1 cellular context compared by ENCODE assay signal in the genomic region with DNA sequence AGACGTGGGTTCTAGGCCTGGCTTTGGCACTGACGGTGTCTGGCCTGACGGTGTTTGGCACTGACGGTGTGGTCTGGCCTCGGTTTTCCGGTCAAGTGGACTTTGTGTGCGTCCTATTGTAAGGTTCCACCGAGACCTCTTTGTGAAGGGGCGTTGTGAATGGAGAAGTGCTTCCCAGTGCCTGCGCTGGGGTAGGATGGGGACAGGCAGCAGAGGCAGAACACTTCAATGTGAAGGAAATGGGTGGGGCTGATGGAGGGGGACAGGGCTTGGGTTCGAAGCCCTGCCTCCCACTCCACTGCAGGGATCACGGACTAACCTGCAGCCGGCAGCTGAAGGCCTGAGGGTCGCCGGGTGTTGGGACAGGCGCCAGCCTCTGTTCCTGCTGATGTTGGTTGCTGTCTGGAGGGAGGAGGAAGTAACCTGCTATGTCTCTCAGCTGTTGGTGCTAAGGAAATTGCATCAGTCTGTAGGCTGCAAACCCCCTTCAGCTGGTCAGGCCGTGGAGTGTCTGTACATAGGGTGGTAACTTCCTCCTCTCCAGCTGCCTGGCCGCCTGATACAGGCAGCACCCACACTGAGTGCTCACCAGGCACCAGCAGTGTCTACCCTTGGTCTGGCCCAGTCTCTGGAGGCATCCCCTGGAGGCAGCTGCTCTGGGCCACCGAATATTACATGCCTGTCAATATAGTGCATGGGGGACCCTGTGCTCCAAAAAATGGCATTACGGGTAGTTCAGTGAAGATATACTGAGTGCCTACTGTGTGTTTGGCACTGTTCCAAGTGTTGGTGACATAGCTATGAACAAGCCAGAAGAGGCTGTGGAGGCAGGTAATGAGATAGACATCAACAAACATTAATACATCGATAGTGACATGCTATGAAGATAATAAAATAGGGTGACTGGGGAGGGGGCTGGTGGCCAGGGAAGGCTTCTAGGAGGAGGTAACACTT.
A peak's percentile ranks its signal among the peaks of the same experiment; 100 is the strongest.
TF ChIP-seq lines count a peak whose summit lies in the region.

No MANE protein-coding gene starts in this region.

TF ChIP-seq in K562, 482 proteins besides CTCF, POLR2A, EP300 and RAD21 (continued from another document and continues in another):
- TF ChIP-seq, protein P1, sequence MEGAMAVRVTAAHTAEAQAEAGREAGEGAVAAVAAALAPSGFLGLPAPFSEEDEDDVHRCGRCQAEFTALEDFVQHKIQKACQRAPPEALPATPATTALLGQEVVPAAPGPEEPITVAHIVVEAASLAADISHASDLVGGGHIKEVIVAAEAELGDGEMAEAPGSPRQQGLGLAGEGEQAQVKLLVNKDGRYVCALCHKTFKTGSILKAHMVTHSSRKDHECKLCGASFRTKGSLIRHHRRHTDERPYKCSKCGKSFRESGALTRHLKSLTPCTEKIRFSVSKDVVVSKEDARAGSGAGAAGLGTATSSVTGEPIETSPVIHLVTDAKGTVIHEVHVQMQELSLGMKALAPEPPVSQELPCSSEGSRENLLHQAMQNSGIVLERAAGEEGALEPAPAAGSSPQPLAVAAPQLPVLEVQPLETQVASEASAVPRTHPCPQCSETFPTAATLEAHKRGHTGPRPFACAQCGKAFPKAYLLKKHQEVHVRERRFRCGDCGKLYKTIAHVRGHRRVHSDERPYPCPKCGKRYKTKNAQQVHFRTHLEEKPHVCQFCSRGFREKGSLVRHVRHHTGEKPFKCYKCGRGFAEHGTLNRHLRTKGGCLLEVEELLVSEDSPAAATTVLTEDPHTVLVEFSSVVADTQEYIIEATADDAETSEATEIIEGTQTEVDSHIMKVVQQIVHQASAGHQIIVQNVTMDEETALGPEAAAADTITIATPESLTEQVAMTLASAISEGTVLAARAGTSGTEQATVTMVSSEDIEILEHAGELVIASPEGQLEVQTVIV (CRISPR knock-in tag; IDR thresholded peaks at IDR 0.05; ENCODE audit: borderline replicate concordance), result no peak
- TF ChIP-seq ZFP36 (IDR thresholded peaks at IDR 0.05; ENCODE audit: low read depth, low read length, partially characterized antibody), result no peak
- TF ChIP-seq NR2C2 (CRISPR knock-in tag; IDR thresholded peaks at IDR 0.05), result no peak
- peak; percentile 20; the same call in 1 of the 2 replicates for TF ChIP-seq NR2C2 (tag; IDR thresholded peaks at IDR 0.05)
- no peak for TF ChIP-seq NR4A1 (CRISPR knock-in tag; IDR thresholded peaks at IDR 0.05)
- TF ChIP-seq NR4A1 (tag; IDR thresholded peaks at IDR 0.05), result no peak
- no peak for TF ChIP-seq POLR2AphosphoS5 (IDR thresholded peaks at IDR 0.05; ENCODE audit: control insufficient read depth, insufficient read depth, low read depth, low read length)
- TF ChIP-seq ZNF184 (CRISPR knock-in tag; IDR thresholded peaks at IDR 0.05), result no peak
- TF ChIP-seq, protein P2, sequence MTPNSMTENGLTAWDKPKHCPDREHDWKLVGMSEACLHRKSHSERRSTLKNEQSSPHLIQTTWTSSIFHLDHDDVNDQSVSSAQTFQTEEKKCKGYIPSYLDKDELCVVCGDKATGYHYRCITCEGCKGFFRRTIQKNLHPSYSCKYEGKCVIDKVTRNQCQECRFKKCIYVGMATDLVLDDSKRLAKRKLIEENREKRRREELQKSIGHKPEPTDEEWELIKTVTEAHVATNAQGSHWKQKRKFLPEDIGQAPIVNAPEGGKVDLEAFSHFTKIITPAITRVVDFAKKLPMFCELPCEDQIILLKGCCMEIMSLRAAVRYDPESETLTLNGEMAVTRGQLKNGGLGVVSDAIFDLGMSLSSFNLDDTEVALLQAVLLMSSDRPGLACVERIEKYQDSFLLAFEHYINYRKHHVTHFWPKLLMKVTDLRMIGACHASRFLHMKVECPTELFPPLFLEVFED (CRISPR knock-in tag; conservative IDR thresholded peaks at IDR 0.05), result no peak
- TF ChIP-seq, protein P3, sequence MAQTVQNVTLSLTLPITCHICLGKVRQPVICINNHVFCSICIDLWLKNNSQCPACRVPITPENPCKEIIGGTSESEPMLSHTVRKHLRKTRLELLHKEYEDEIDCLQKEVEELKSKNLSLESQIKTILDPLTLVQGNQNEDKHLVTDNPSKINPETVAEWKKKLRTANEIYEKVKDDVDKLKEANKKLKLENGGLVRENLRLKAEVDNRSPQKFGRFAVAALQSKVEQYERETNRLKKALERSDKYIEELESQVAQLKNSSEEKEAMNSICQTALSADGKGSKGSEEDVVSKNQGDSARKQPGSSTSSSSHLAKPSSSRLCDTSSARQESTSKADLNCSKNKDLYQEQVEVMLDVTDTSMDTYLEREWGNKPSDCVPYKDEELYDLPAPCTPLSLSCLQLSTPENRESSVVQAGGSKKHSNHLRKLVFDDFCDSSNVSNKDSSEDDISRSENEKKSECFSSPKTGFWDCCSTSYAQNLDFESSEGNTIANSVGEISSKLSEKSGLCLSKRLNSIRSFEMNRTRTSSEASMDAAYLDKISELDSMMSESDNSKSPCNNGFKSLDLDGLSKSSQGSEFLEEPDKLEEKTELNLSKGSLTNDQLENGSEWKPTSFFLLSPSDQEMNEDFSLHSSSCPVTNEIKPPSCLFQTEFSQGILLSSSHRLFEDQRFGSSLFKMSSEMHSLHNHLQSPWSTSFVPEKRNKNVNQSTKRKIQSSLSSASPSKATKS (CRISPR knock-in tag; IDR thresholded peaks at IDR 0.05), result no peak
- TF ChIP-seq, protein P4, sequence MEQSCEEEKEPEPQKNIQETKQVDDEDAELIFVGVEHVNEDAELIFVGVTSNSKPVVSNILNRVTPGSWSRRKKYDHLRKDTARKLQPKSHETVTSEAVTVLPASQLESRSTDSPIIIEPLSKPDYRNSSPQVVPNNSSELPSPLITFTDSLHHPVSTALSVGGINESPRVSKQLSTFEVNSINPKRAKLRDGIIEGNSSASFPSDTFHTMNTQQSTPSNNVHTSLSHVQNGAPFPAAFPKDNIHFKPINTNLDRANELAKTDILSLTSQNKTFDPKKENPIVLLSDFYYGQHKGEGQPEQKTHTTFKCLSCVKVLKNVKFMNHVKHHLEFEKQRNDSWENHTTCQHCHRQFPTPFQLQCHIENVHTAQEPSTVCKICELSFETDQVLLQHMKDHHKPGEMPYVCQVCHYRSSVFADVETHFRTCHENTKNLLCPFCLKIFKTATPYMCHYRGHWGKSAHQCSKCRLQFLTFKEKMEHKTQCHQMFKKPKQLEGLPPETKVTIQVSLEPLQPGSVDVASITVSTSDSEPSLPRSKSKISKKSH (CRISPR knock-in tag; IDR thresholded peaks at IDR 0.05), result no peak
- TF ChIP-seq, protein P5, sequence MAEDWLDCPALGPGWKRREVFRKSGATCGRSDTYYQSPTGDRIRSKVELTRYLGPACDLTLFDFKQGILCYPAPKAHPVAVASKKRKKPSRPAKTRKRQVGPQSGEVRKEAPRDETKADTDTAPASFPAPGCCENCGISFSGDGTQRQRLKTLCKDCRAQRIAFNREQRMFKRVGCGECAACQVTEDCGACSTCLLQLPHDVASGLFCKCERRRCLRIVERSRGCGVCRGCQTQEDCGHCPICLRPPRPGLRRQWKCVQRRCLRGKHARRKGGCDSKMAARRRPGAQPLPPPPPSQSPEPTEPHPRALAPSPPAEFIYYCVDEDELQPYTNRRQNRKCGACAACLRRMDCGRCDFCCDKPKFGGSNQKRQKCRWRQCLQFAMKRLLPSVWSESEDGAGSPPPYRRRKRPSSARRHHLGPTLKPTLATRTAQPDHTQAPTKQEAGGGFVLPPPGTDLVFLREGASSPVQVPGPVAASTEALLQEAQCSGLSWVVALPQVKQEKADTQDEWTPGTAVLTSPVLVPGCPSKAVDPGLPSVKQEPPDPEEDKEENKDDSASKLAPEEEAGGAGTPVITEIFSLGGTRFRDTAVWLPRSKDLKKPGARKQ (CRISPR knock-in tag; IDR thresholded peaks at IDR 0.05), result no peak
- TF ChIP-seq, protein P6, sequence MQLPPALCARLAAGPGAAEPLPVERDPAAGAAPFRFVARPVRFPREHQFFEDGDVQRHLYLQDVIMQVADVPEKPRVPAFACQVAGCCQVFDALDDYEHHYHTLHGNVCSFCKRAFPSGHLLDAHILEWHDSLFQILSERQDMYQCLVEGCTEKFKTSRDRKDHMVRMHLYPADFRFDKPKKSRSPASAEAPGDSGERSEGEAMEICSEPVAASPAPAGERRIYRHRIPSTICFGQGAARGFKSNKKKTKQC (CRISPR knock-in tag; IDR thresholded peaks at IDR 0.05), result no peak
- peak; percentile 71 for TF ChIP-seq JUND (IDR thresholded peaks at IDR 0.05; ENCODE audit: borderline replicate concordance, low read depth, low read length)
- TF ChIP-seq JUND (tag; IDR thresholded peaks at IDR 0.05; ENCODE audit: borderline replicate concordance, low read depth, low read length), result no peak
- TF ChIP-seq RBM14 (IDR thresholded peaks at IDR 0.05; ENCODE audit: borderline replicate concordance, insufficient read depth, low read depth, low read length), result no peak
- TF ChIP-seq RBM25 (IDR thresholded peaks at IDR 0.05; ENCODE audit: low read depth, low read length, severe bottlenecking), result no peak
- TF ChIP-seq, protein P7, sequence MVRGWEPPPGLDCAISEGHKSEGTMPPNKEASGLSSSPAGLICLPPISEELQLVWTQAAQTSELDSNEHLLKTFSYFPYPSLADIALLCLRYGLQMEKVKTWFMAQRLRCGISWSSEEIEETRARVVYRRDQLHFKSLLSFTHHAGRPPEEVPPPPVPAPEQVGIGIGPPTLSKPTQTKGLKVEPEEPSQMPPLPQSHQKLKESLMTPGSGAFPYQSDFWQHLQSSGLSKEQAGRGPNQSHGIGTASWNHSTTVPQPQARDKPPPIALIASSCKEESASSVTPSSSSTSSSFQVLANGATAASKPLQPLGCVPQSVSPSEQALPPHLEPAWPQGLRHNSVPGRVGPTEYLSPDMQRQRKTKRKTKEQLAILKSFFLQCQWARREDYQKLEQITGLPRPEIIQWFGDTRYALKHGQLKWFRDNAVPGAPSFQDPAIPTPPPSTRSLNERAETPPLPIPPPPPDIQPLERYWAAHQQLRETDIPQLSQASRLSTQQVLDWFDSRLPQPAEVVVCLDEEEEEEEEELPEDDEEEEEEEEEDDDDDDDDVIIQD (CRISPR knock-in tag; IDR thresholded peaks at IDR 0.05), result no peak
- TF ChIP-seq RBFOX2 (IDR thresholded peaks at IDR 0.05; ENCODE audit: low read depth, low read length), result peak; percentile 73
- TF ChIP-seq ZNF324 (CRISPR knock-in tag; IDR thresholded peaks at IDR 0.05), result no peak
- no peak for TF ChIP-seq ZNF41 (CRISPR knock-in tag; conservative IDR thresholded peaks at IDR 0.05)
- TF ChIP-seq KDM4B (IDR thresholded peaks at IDR 0.05; ENCODE audit: borderline replicate concordance in 2 of 2, low read depth in 1 of 2), result no peak
- TF ChIP-seq, protein P8, sequence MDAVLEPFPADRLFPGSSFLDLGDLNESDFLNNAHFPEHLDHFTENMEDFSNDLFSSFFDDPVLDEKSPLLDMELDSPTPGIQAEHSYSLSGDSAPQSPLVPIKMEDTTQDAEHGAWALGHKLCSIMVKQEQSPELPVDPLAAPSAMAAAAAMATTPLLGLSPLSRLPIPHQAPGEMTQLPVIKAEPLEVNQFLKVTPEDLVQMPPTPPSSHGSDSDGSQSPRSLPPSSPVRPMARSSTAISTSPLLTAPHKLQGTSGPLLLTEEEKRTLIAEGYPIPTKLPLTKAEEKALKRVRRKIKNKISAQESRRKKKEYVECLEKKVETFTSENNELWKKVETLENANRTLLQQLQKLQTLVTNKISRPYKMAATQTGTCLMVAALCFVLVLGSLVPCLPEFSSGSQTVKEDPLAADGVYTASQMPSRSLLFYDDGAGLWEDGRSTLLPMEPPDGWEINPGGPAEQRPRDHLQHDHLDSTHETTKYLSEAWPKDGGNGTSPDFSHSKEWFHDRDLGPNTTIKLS (IDR thresholded peaks at IDR 0.05; ENCODE audit: borderline replicate concordance, low read depth), result no peak
- TF ChIP-seq ZNF696 (CRISPR knock-in tag; conservative IDR thresholded peaks at IDR 0.05), result no peak
- 0 out of 2 replicates have a peak, but pooled peaks have one; percentile 19 for TF ChIP-seq NBN (IDR thresholded peaks at IDR 0.05; ENCODE audit: low read depth)
- no peak for TF ChIP-seq THRAP3 (IDR thresholded peaks at IDR 0.05; ENCODE audit: borderline replicate concordance)
- no peak for TF ChIP-seq GTF2F1 (IDR thresholded peaks at IDR 0.05; ENCODE audit: low read depth, low read length)
- TF ChIP-seq TARDBP (IDR thresholded peaks at IDR 0.05), result no peak
- TF ChIP-seq ILF3 (IDR thresholded peaks at IDR 0.05; ENCODE audit: borderline replicate concordance), result no peak
- TF ChIP-seq RB1 (IDR thresholded peaks at IDR 0.05; ENCODE audit: low read depth), result no peak
- TF ChIP-seq NFYB (IDR thresholded peaks at IDR 0.05; ENCODE audit: extremely low read depth, insufficient read length), result no peak
- no peak for TF ChIP-seq WHSC1 (IDR thresholded peaks at IDR 0.05; ENCODE audit: low read length)
- no peak for TF ChIP-seq HMG20A (CRISPR knock-in tag; conservative IDR thresholded peaks at IDR 0.05)
- TF ChIP-seq POLR2AphosphoS2 (IDR thresholded peaks at IDR 0.05; ENCODE audit: low read length), result no peak
- no peak for TF ChIP-seq SMAD3 (CRISPR knock-in tag; conservative IDR thresholded peaks at IDR 0.05)
- TF ChIP-seq, protein P9, sequence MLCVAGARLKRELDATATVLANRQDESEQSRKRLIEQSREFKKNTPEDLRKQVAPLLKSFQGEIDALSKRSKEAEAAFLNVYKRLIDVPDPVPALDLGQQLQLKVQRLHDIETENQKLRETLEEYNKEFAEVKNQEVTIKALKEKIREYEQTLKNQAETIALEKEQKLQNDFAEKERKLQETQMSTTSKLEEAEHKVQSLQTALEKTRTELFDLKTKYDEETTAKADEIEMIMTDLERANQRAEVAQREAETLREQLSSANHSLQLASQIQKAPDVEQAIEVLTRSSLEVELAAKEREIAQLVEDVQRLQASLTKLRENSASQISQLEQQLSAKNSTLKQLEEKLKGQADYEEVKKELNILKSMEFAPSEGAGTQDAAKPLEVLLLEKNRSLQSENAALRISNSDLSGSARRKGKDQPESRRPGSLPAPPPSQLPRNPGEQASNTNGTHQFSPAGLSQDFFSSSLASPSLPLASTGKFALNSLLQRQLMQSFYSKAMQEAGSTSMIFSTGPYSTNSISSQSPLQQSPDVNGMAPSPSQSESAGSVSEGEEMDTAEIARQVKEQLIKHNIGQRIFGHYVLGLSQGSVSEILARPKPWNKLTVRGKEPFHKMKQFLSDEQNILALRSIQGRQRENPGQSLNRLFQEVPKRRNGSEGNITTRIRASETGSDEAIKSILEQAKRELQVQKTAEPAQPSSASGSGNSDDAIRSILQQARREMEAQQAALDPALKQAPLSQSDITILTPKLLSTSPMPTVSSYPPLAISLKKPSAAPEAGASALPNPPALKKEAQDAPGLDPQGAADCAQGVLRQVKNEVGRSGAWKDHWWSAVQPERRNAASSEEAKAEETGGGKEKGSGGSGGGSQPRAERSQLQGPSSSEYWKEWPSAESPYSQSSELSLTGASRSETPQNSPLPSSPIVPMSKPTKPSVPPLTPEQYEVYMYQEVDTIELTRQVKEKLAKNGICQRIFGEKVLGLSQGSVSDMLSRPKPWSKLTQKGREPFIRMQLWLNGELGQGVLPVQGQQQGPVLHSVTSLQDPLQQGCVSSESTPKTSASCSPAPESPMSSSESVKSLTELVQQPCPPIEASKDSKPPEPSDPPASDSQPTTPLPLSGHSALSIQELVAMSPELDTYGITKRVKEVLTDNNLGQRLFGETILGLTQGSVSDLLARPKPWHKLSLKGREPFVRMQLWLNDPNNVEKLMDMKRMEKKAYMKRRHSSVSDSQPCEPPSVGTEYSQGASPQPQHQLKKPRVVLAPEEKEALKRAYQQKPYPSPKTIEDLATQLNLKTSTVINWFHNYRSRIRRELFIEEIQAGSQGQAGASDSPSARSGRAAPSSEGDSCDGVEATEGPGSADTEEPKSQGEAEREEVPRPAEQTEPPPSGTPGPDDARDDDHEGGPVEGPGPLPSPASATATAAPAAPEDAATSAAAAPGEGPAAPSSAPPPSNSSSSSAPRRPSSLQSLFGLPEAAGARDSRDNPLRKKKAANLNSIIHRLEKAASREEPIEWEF (CRISPR knock-in tag; IDR thresholded peaks at IDR 0.05), result no peak
- peak; percentile 51; the same call in 1 of the 2 replicates for TF ChIP-seq ZSCAN32 (CRISPR knock-in tag; IDR thresholded peaks at IDR 0.05)
- no peak for TF ChIP-seq ZNF212 (CRISPR knock-in tag; IDR thresholded peaks at IDR 0.05)
